Comparison of ENCODE assay signal across 22 cellular contexts in genomic region chr7:123716877-123717276, GRCh38.
"Had no signal": no experiment of that assay in that cellular context is flagged by ENCODE, and none has a peak within 500 bp of the region (broad histone marks: within the 10 kb centered on the region; RNA-seq: fewer than 3 reads in every experiment).

No MANE protein-coding gene starts in this region.

- H3K27ac ChIP-seq: breast epithelium, coronary artery, left lung, pancreas, psoas muscle, right atrium auricular region, upper lobe of right lung had no signal

- H3K27ac Mint-ChIP-seq: activated CD4-positive, alpha-beta T cell treated with anti-CD3 and anti-CD28 coated beads for 36 hours; activated naive CD8-positive, alpha-beta T cell treated with anti-CD3 and anti-CD28 coated beads for 36 hours; activated T-helper 2 cell treated with anti-CD3 and anti-CD28 coated beads, Interferon-gamma antibody, Interleukin-2, Interleukin-4, amounts not matched to agents 10 μg/mL and 5 μg/mL and 100 μg/mL, durations not matched to agents 14 hours and 24 hours and 36 hours; immature natural killer cell had no signal

- H3K4me3 ChIP-seq: breast epithelium, coronary artery, left lung, lung, pancreas, psoas muscle, right atrium auricular region, upper lobe of right lung had no signal

- ATAC-seq: activated CD4-positive, alpha-beta T cell treated with anti-CD3 and anti-CD28 coated beads for 36 hours; activated T-cell treated with anti-CD3 and anti-CD28 coated beads, Interleukin-2, amount 50 U/mL, for 4 hours; left lung; naive thymus-derived CD8-positive, alpha-beta T cell; pancreas; psoas muscle; upper lobe of right lung had no signal

- H3K4me3 Mint-ChIP-seq: activated CD4-positive, alpha-beta T cell treated with anti-CD3 and anti-CD28 coated beads for 36 hours; activated naive CD8-positive, alpha-beta T cell treated with anti-CD3 and anti-CD28 coated beads for 36 hours; activated T-cell treated with anti-CD3 and anti-CD28 coated beads, Interleukin-2, amount 50 U/mL, for 4 hours; immature natural killer cell had no signal

- H3K27me3 ChIP-seq: breast epithelium, left lung, pancreas, right atrium auricular region, upper lobe of right lung had no signal

- DNase-seq: activated CD4-positive, alpha-beta T cell treated with anti-CD3 and anti-CD28 coated beads for 36 hours; activated CD4-positive, alpha-beta T cell treated with anti-CD3 and anti-CD28 coated beads, Interleukin-2, amount 50 U/mL, for 4 hours; activated CD8-positive, alpha-beta memory T cell treated with anti-CD3 and anti-CD28 coated beads, Interleukin-2, amount 50 U/mL, for 48 hours; activated naive CD4-positive, alpha-beta T cell treated with Interleukin-2 at 50 U/mL for 16 hours; activated naive CD8-positive, alpha-beta T cell treated with anti-CD3 and anti-CD28 coated beads for 36 hours; activated T-cell treated with anti-CD3 and anti-CD28 coated beads, Interleukin-2, amount 50 U/mL, for 4 hours; foreskin fibroblast; immature natural killer cell; kidney glomerular epithelial cell; left lung; naive thymus-derived CD8-positive, alpha-beta T cell; pancreas; psoas muscle; stimulated activated CD4-positive, alpha-beta T cell treated with anti-CD3 and anti-CD28 coated beads, Interleukin-4, amount 100 ng/mL, for 24 hours; stimulated activated naive CD4-positive, alpha-beta T cell treated with Interleukin-2 at 50 U/mL for 16 hours; T-helper 9 cell; upper lobe of right lung had no signal

- H3K9me3 Mint-ChIP-seq: activated naive CD8-positive, alpha-beta T cell treated with anti-CD3 and anti-CD28 coated beads for 36 hours; activated T-cell treated with anti-CD3 and anti-CD28 coated beads, Interleukin-2, amount 50 U/mL, for 4 hours; activated T-helper 2 cell treated with anti-CD3 and anti-CD28 coated beads, Interferon-gamma antibody, Interleukin-2, Interleukin-4, amounts not matched to agents 10 μg/mL and 5 μg/mL and 100 μg/mL, durations not matched to agents 14 hours and 24 hours and 36 hours; immature natural killer cell; naive thymus-derived CD8-positive, alpha-beta T cell had no signal

- H3K36me3 ChIP-seq: breast epithelium, left lung, pancreas, right atrium auricular region, upper lobe of right lung had no signal

- H3K36me3 Mint-ChIP-seq: immature natural killer cell had no signal

- H3K27me3 Mint-ChIP-seq: activated CD4-positive, alpha-beta T cell treated with anti-CD3 and anti-CD28 coated beads for 36 hours; activated naive CD8-positive, alpha-beta T cell treated with anti-CD3 and anti-CD28 coated beads for 36 hours; naive thymus-derived CD8-positive, alpha-beta T cell had no signal

- H3K9me3 ChIP-seq: breast epithelium, left lung, pancreas, psoas muscle, right atrium auricular region, upper lobe of right lung had no signal

- FAIRE-seq: pancreas had no signal
